In genomic region chr2:43302311-43303051, GRCh38 we compare ENCODE assay signal across 25 cellular contexts.
DNase-seq lines count a peak whose midpoint lies in the region; ATAC-seq, FAIRE-seq and TF ChIP-seq lines count a peak whose summit lies in the region.
"Had no signal": no experiment of that assay in that cellular context is flagged by ENCODE, and none has a peak within 500 bp of the region (broad histone marks: within the 10 kb centered on the region; RNA-seq: fewer than 3 reads in every experiment).

No MANE protein-coding gene starts in this region.

- no peak overlapping the region for H3K4me2 ChIP-seq in K562 (ENCODE audit: insufficient read depth, low read length)

- H3K4me1 ChIP-seq in HEK293 (ENCODE audit: control insufficient read depth, insufficient read depth, low read length) = peaks cover 17% of the 10 kb centered on the region
- H3K4me1 ChIP-seq in K562 (replicated peaks in 1 of 2; ENCODE audit: control insufficient read depth in 2 of 2, insufficient read depth in 2 of 2, low read length in 2 of 2) = peaks cover 0 to 4% of the 10 kb centered on the region in 2 experiments; a peak in 1 of 5 replicates
- peaks cover 0 to 74% (median 53%) of the 10 kb centered on the region in 4 donors for H3K4me1 ChIP-seq in tibial artery

- TF ChIP-seq CTCF in HEK293 (tag by site-specific recombination; IDR thresholded peaks at IDR 0.05) = no peak
- no peak for TF ChIP-seq CTCF in K562 (IDR thresholded peaks at IDR 0.05 in 2 of 3, conservative IDR thresholded peaks at IDR 0.05 in 1 of 3; ENCODE audit: insufficient read depth in 2 of 3, low read depth in 1 of 3, low read length in 3 of 3)
- no peak for TF ChIP-seq CTCF in tibial artery (IDR thresholded peaks at IDR 0.05)

- no peak overlapping the region for H3K4me3 ChIP-seq in HEK293 (ENCODE audit: low read depth, low read length)
- no peak overlapping the region for H3K4me3 ChIP-seq in K562
- no peak overlapping the region for H3K4me3 ChIP-seq in tibial artery
- H3K4me3 ChIP-seq: GM12878 had no signal

- intact Hi-C loops in K562 (cut with micrococcal nuclease) = no loop called here
- intact Hi-C loops in tibial artery (cut with DNase I; ENCODE audit: low total_unique reads) = no loop called here

- no peak overlapping the region for H2AFZ ChIP-seq in K562 (ENCODE audit: low read depth, low read length)

- WGBS in K562 (ENCODE audit: insufficient coverage, low coverage, missing lambda C conversion rate) = 100% methylated on average over 2 of the region's 2 CpGs

- no peak for ATAC-seq in K562
- ATAC-seq in GM21737 (IDR thresholded peaks at IDR 0.05; ENCODE audit: unreplicated experiment) = no peak
- ATAC-seq: SK-N-SH treated with all-trans-retinoic acid at 6 μM for 48 hours, T-helper 17 cell had no signal

- H3K27ac ChIP-seq in HEK293 (ENCODE audit: extremely low read depth, low read depth, low read length) = no peak overlapping the region
- H3K27ac ChIP-seq in K562 (ENCODE audit: extremely low read depth, low read depth, low read length) = no peak overlapping the region
- H3K27ac ChIP-seq in tibial artery = peak overlapping the region; percentile 46 to 51
- H3K27ac ChIP-seq: neutrophil, RWPE1 had no signal

- BruUV-seq in K562 (replicated peaks; lab: Mats Ljungman, UMichigan) = no TSS peak

- no peak for TF ChIP-seq RAD21 in K562 (CRISPR knock-in tag; conservative IDR thresholded peaks at IDR 0.05 in 1 of 2, IDR thresholded peaks at IDR 0.05 in 1 of 2)

- TF ChIP-seq EP300 in K562 (IDR thresholded peaks at IDR 0.05; ENCODE audit: low read length) = no peak

- in situ Hi-C loops in K562 (cut with MboI) = no loop called here

- H4K20me1 ChIP-seq in K562 (replicated peaks; ENCODE audit: control insufficient read depth, insufficient read depth, low read length) = no peaks in the 10 kb centered on the region

- no peaks in the 10 kb centered on the region for H3K36me3 ChIP-seq in HEK293 (ENCODE audit: control insufficient read depth in 2 of 2, insufficient read depth in 1 of 2, low read length in 2 of 2)
- no peaks in the 10 kb centered on the region for H3K36me3 ChIP-seq in K562 (ENCODE audit: control insufficient read depth, insufficient read depth, low read length)
- H3K36me3 ChIP-seq in tibial artery = no peaks in the 10 kb centered on the region
- H3K36me3 ChIP-seq: neutrophil had no signal

- H3K79me2 ChIP-seq in K562 (ENCODE audit: control insufficient read depth, insufficient read depth, low read length) = no peaks in the 10 kb centered on the region

- no peak for TF ChIP-seq POLR2A in K562 (conservative IDR thresholded peaks at IDR 0.05)

- no peaks in the 10 kb centered on the region for H3K27me3 ChIP-seq in K562 (ENCODE audit: control insufficient read depth in 2 of 2, insufficient read depth in 2 of 2, low read length in 2 of 2)
- H3K27me3 ChIP-seq in tibial artery = no peaks in the 10 kb centered on the region
- H3K27me3 ChIP-seq: neutrophil had no signal

- CTCF ChIA-PET in HEK293 (lab: Yijun Ruan, JAX) (no interaction called here), K562 (lab: Yijun Ruan, JAX; ENCODE audit: low intra/inter-chr PET ratio) (interaction anchor here (0.7 kb wide), 1 partner anchor 73 kb away, joined by 3 read pairs; no protein-coding TSS in a partner anchor)

- DNase-seq in K562 (ENCODE audit: extremely low read depth in 1 of 4, low spot score in 3 of 4) = no peak
- DNase-seq in kidney tubule cell (ENCODE audit: low spot score) = peak; percentile 48
- no peak for DNase-seq in tibial artery
- DNase-seq in OCI-M1 (lab: John Stamatoyannopoulos, UW) = no peak
- no peak for DNase-seq in NCI-H2081 (lab: John Stamatoyannopoulos, UW)
- DNase-seq: activated CD4-positive, alpha-beta T cell treated with anti-CD3 and anti-CD28 coated beads for 36 hours; activated T-cell treated with anti-CD3 and anti-CD28 coated beads for 4 hours; Calu3; DND-41; foreskin fibroblast; immature natural killer cell; mesendoderm; NCI-H146; NCI-H446 treated with DMSO at 0.1 percent for 48 hours; NCI-H82; stimulated activated naive CD4-positive, alpha-beta T cell; T-helper 17 cell had no signal

- H3K9me3 ChIP-seq in HEK293 (ENCODE audit: control insufficient read depth, insufficient read depth, low read depth, low read length) = no peaks in the 10 kb centered on the region
- H3K9me3 ChIP-seq in K562 (replicated peaks; ENCODE audit: control insufficient read depth, insufficient read depth, low read depth, low read length) = no peaks in the 10 kb centered on the region
- H3K9me3 ChIP-seq in tibial artery = no peaks in the 10 kb centered on the region
- H3K9me3 ChIP-seq: neutrophil had no signal

- no peaks in the 10 kb centered on the region for H3K9me1 ChIP-seq in K562 (ENCODE audit: control insufficient read depth, insufficient read depth, low read length)

- no peak for FAIRE-seq in K562 (lab: Jason Lieb, UNC)
- FAIRE-seq: astrocyte, GM12878, HTR-8/SVneo had no signal

- H3K9ac ChIP-seq in K562 (ENCODE audit: insufficient read depth in 1 of 2, low read depth in 2 of 2, low read length in 2 of 2) = no peak overlapping the region

- POLR2A ChIA-PET in HEK293 (lab: Yijun Ruan, JAX) = no interaction called here
- POLR2A ChIA-PET in K562 (lab: Yijun Ruan, JAX) = interaction anchor here (0.5 to 0.7 kb wide), 2 partner anchors 13 to 87 kb away, joined by 3 read pairs; no protein-coding TSS in a partner anchor

TF ChIP-seq in HEK293, 187 proteins besides CTCF, POLR2A, EP300 and RAD21 (continues in another document):
- TF ChIP-seq ZNF2 (tag by site-specific recombination; IDR thresholded peaks at IDR 0.05) (no peak), PRDM1 (tag by site-specific recombination; IDR thresholded peaks at IDR 0.05) (peak; percentile 23; the same call in 1 of the 2 replicates), ZNF184 (tag by site-specific recombination; IDR thresholded peaks at IDR 0.05) (no peak), ZBTB49 (tag by site-specific recombination; IDR thresholded peaks at IDR 0.05; ENCODE audit: low read depth) (no peak), ZNF341 (tag by site-specific recombination; IDR thresholded peaks at IDR 0.05; ENCODE audit: low read depth) (no peak), KLF10 (tag by site-specific recombination; IDR thresholded peaks at IDR 0.05) (no peak), ZNF121 (tag by site-specific recombination; IDR thresholded peaks at IDR 0.05) (peak; percentile 58; the same call in 1 of the 2 replicates), YY1 (tag by site-specific recombination; IDR thresholded peaks at IDR 0.05) (no peak)

TF ChIP-seq in K562, 482 proteins besides CTCF, POLR2A, EP300 and RAD21:
- peak; percentile 51 for TF ChIP-seq ZNF121 (CRISPR knock-in tag; conservative IDR thresholded peaks at IDR 0.05)
- no peak for TF ChIP-seq GABPB2 (CRISPR knock-in tag; conservative IDR thresholded peaks at IDR 0.05)
- peak; percentile 18 for TF ChIP-seq RBM25 (IDR thresholded peaks at IDR 0.05; ENCODE audit: low read depth, low read length, severe bottlenecking)
TF ChIP-seq in K562: peak in this region for 2.

Comparison
In these comparisons a context has a peak if more than half of its experiments do, and no peak if none do; other contexts are left out.
1. H3K27ac ChIP-seq: peak in tibial artery (2 of 2); none in HEK293 (single experiment) and K562 (single experiment).
2. Of the 44 proteins assayed by ChIP-seq in both K562 and HEK293: peak only in K562: none; only in HEK293: none; in both: ZNF121; in neither: 43.